ENCODE assay signal across 1 cellular context in the genomic region with DNA sequence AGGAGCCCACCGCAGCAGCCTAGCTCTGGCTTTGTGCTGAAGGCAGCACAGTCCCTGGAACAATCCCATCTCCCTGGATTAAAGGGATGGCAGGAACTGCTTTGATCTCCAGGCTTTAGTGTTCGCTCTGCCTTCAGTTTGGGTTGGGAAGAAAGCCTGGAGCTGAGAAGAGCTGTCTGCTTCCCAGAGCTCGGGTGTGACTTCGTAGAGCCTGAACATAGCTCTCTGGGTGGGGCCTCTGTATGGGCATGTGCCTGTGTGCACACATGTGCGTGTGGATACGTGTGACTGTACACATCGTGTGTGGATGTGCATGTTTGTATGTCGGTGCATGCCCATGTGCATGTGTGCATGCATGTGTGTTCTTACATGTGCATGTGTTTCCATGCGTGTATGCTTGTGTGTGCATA.
TF ChIP-seq lines count a peak whose summit lies in the region.

No MANE protein-coding gene starts in this region.

TF ChIP-seq in H1, 55 proteins besides CTCF, POLR2A, EP300 and RAD21:
- TF ChIP-seq SP1 (IDR thresholded peaks at IDR 0.05; ENCODE audit: low read depth, low read length) = peak; percentile 98
- no peak for TF ChIP-seq NRF1 (IDR thresholded peaks at IDR 0.05; ENCODE audit: low read depth, low read length)
